8 cellular contexts compared by ENCODE assay signal in genomic region chrX:72308566-72309296, GRCh38. TPM values are rescaled to one million over a fixed set of nuclear protein-coding genes. Genes with fewer than 3 reads are reported as not detected.
A peak's percentile ranks its signal among the peaks of the same experiment; 100 is the strongest.
DNase-seq lines count a peak whose midpoint lies in the region; ATAC-seq, FAIRE-seq and TF ChIP-seq lines count a peak whose summit lies in the region.

No MANE protein-coding gene starts in this region.

- H3K36me3 ChIP-seq in ES-I3 (ENCODE audit: insufficient read depth, low read length): no peaks in the 10 kb centered on the region
- H3K36me3 ChIP-seq in HUES48 (ENCODE audit: control insufficient read depth, insufficient read depth, low read length): no peaks in the 10 kb centered on the region
- H3K36me3 ChIP-seq in PC-9 (ENCODE audit: low read depth): no peaks in the 10 kb centered on the region
- H3K36me3 ChIP-seq in astrocyte (ENCODE audit: insufficient read depth, low read length): no peaks in the 10 kb centered on the region

- H3F3A ChIP-seq in PC-9 (ENCODE audit: insufficient read depth, low read depth): no peaks in the 10 kb centered on the region

- H3K27ac Mint-ChIP-seq in astrocyte (ENCODE audit: unreplicated experiment): no peak overlapping the region

- no peaks in the 10 kb centered on the region for H3K4me1 ChIP-seq in ES-I3 (ENCODE audit: insufficient read depth, low read length)
- peaks cover 12% of the 10 kb centered on the region; the same call in 1 of the 2 replicates for H3K4me1 ChIP-seq in HUES48 (ENCODE audit: control insufficient read depth, insufficient read depth, low read length)
- no peaks in the 10 kb centered on the region for H3K4me1 ChIP-seq in PC-9 (replicated peaks; ENCODE audit: insufficient read depth)
- H3K4me1 ChIP-seq in astrocyte (ENCODE audit: insufficient read depth, low read length): peaks cover 16% of the 10 kb centered on the region
- peaks cover 2% of the 10 kb centered on the region for H3K4me1 ChIP-seq in right cardiac atrium (ENCODE audit: control insufficient read depth, insufficient read depth, low read length)

- H3K4me3 ChIP-seq in HUES48 (ENCODE audit: low read depth, low read length): peak overlapping the region; percentile 60
- H3K4me3 ChIP-seq in PC-9: peak overlapping the region; percentile 31; the same call in 1 of the 2 replicates
- H3K4me3 ChIP-seq in astrocyte (ENCODE audit: insufficient read depth, low read depth, low read length): peak overlapping the region; percentile 35
- peak overlapping the region; percentile 55 for H3K4me3 ChIP-seq in right cardiac atrium (ENCODE audit: low read length)

- no peaks in the 10 kb centered on the region for H3K9me3 Mint-ChIP-seq in astrocyte (ENCODE audit: unreplicated experiment)

- H3K27me3 Mint-ChIP-seq in astrocyte (ENCODE audit: low read depth, unreplicated experiment): peaks cover 36% of the 10 kb centered on the region

- peak; percentile 78 to 79 for ATAC-seq in right cardiac atrium

- H2AFZ ChIP-seq in PC-9 (no peak overlapping the region), astrocyte (ENCODE audit: low read depth, low read length) (peak overlapping the region; percentile 73)

- intact Hi-C loops in PC-9 (cut with micrococcal nuclease; ENCODE audit: unreplicated experiment): no loop called here
- intact Hi-C loops in right cardiac atrium (cut with DNase I): loop anchor here in 1 of 4 donors (10.0 kb wide), 1 partner anchor 236 kb away; no protein-coding TSS in a partner anchor
- intact Hi-C loops in posterior vena cava (cut with DNase I): no loop called here

- no peaks in the 10 kb centered on the region for H3K9me2 ChIP-seq in PC-9 (ENCODE audit: insufficient read depth)

- no peaks in the 10 kb centered on the region for H3K36me3 Mint-ChIP-seq in astrocyte (ENCODE audit: low read depth, unreplicated experiment)

- CTCF ChIA-PET in PC-9 (lab: Charles Lee): no interaction called here

- H3K4me1 Mint-ChIP-seq in astrocyte (ENCODE audit: low read depth, unreplicated experiment): no peaks in the 10 kb centered on the region

- H3K9ac ChIP-seq in ES-I3 (ENCODE audit: low read depth, low read length) (peak overlapping the region; percentile 57), HUES48 (ENCODE audit: low read depth, low read length) (no peak overlapping the region), astrocyte (ENCODE audit: low read length) (no peak overlapping the region)

- WGBS in right cardiac atrium: 1% methylated on average over 24 of the region's 24 CpGs

- no peak overlapping the region for H3K4me3 Mint-ChIP-seq in astrocyte (ENCODE audit: unreplicated experiment)

- TF ChIP-seq CTCF in PC-9 (conservative IDR thresholded peaks at IDR 0.05) (no peak), astrocyte (IDR thresholded peaks at IDR 0.05; ENCODE audit: insufficient read depth, low read depth, low read length) (no peak)

- H3K79me2 ChIP-seq in PC-9 (ENCODE audit: low read depth): no peaks in the 10 kb centered on the region
- H3K79me2 ChIP-seq in astrocyte (ENCODE audit: insufficient read depth, low read length): no peaks in the 10 kb centered on the region

- FAIRE-seq in astrocyte (lab: Jason Lieb, UNC): peak; percentile 67

- H3K9me3 ChIP-seq in ES-I3 (ENCODE audit: control insufficient read depth, insufficient read depth, low read length) (no peaks in the 10 kb centered on the region), HUES48 (ENCODE audit: control insufficient read depth, insufficient read depth, low read length) (peaks cover 5% of the 10 kb centered on the region; the same call in 1 of the 2 replicates), PC-9 (ENCODE audit: insufficient read depth, low read depth) (no peaks in the 10 kb centered on the region), astrocyte (ENCODE audit: insufficient read depth, low read depth, low read length) (no peaks in the 10 kb centered on the region), right cardiac atrium (ENCODE audit: control insufficient read depth, low read length) (no peaks in the 10 kb centered on the region)

- peak in 1 of 2 experiments; percentile 51 for DNase-seq in PC-9
- DNase-seq in astrocyte (ENCODE audit: low read depth): peak; percentile 57
- DNase-seq in right cardiac atrium: peak; percentile 63 to 79 (median 78)
- DNase-seq in posterior vena cava (ENCODE audit: low spot score): peak; percentile 85
- no peak for DNase-seq in NCI-H774 (lab: John Stamatoyannopoulos, UW)
- DNase-seq in central memory CD4-positive, alpha-beta T cell: no peak

- H3K4me2 ChIP-seq in PC-9 (peak overlapping the region; percentile 79), astrocyte (ENCODE audit: low read length) (peak overlapping the region; percentile 82)

- no peaks in the 10 kb centered on the region for H4K20me1 ChIP-seq in PC-9 (ENCODE audit: insufficient read depth)
- no peaks in the 10 kb centered on the region for H4K20me1 ChIP-seq in astrocyte (ENCODE audit: insufficient read depth, low read length)

- peaks cover 78% of the 10 kb centered on the region for H3K27me3 ChIP-seq in HUES48 (ENCODE audit: control insufficient read depth, insufficient read depth, low read length)
- peaks cover 32% of the 10 kb centered on the region; the same call in 1 of the 2 replicates for H3K27me3 ChIP-seq in PC-9 (ENCODE audit: insufficient read depth, low read depth)
- peaks cover 35% of the 10 kb centered on the region for H3K27me3 ChIP-seq in astrocyte (ENCODE audit: insufficient read depth, low read length)
- H3K27me3 ChIP-seq in right cardiac atrium (ENCODE audit: control insufficient read depth, insufficient read depth): no peaks in the 10 kb centered on the region

- H3K27ac ChIP-seq in HUES48 (ENCODE audit: low read depth, low read length) (no peak overlapping the region), PC-9 (no peak overlapping the region), astrocyte (ENCODE audit: low read depth, low read length) (no peak overlapping the region), right cardiac atrium (ENCODE audit: low read length) (no peak overlapping the region)

- no TSS peak for BruUV-seq in PC-9 (replicated peaks; lab: Mats Ljungman, UMichigan)

- POLR2A ChIA-PET in PC-9 (lab: Charles Lee; ENCODE audit: unreplicated experiment): no interaction called here

RNA-seq across cellular contexts. Expression of gene CITED1, which starts 3.0 kb away (rescaled TPM):
- total RNA-seq in PC-9 (2021): not detected in 2 replicates
- 0.75 TPM in 1 of 2 replicates, not detected in the other for total RNA-seq in astrocyte
- total RNA-seq in right cardiac atrium: under 1 TPM in 1 of 4 donors, not detected in 3; 0.74 TPM
- 0.36 TPM for polyA plus RNA-seq in right cardiac atrium
- total RNA-seq in posterior vena cava: not detected

RNA-seq across cellular contexts. Expression of gene RPS4X, which starts 31.7 kb away (rescaled TPM):
- total RNA-seq in PC-9 (2021) (962 and 967 TPM in 2 replicates), astrocyte (565 and 626 TPM in 2 replicates), right cardiac atrium (100 to 1,000 TPM; 433 to 519 (median 494) TPM), posterior vena cava (100 to 1,000 TPM; 739 to 780 TPM)
- 480 TPM for polyA plus RNA-seq in right cardiac atrium

Comparison
In these comparisons a context has a peak if more than half of its experiments do, and no peak if none do; other contexts are left out.
1. DNase-seq: peak in astrocyte (single experiment), right cardiac atrium (3 of 3) and posterior vena cava (single experiment); none in NCI-H774 (single experiment) and central memory CD4-positive, alpha-beta T cell (single experiment).
2. Peak in every context shown above with its lines, with median percentiles within 50 percentile points of each other: H3K4me3 ChIP-seq.